In genomic region chr2:108968619-108969018, GRCh38 we compare ENCODE assay signal across 13 cellular contexts. TPM values are rescaled to one million over a fixed set of nuclear protein-coding genes. Genes with fewer than 3 reads are reported as not detected.
A peak's percentile ranks its signal among the peaks of the same experiment; 100 is the strongest.
DNase-seq lines count a peak whose midpoint lies in the region; ATAC-seq, FAIRE-seq and TF ChIP-seq lines count a peak whose summit lies in the region.
"Had no signal": no experiment of that assay in that cellular context is flagged by ENCODE, and none has a peak within 500 bp of the region (broad histone marks: within the 10 kb centered on the region; RNA-seq: fewer than 3 reads in every experiment).

No MANE protein-coding gene starts in this region.

- no peaks in the 10 kb centered on the region for H3K27me3 ChIP-seq in CD4-positive, CD25-positive, alpha-beta regulatory T cell (ENCODE audit: control insufficient read depth, insufficient read depth, low read length)
- H3K27me3 ChIP-seq in K562 (ENCODE audit: control insufficient read depth in 2 of 2, insufficient read depth in 2 of 2, low read length in 2 of 2), result peaks cover 21 to 59% of the 10 kb centered on the region in 2 experiments
- H3K27me3 ChIP-seq in HepG2 (ENCODE audit: control insufficient read depth in 1 of 2, insufficient read depth in 2 of 2, low read length in 2 of 2), result peaks cover 0 to 29% of the 10 kb centered on the region in 2 experiments; a peak in 2 of 5 replicates

- no peaks in the 10 kb centered on the region for H4K20me1 ChIP-seq in K562 (replicated peaks; ENCODE audit: control insufficient read depth, insufficient read depth, low read length)
- no peaks in the 10 kb centered on the region for H4K20me1 ChIP-seq in HepG2 (ENCODE audit: insufficient read depth, low read length)

- no peak overlapping the region for H2AFZ ChIP-seq in K562 (ENCODE audit: low read depth, low read length)
- no peak overlapping the region for H2AFZ ChIP-seq in HepG2 (ENCODE audit: low read length)

- peaks cover 25% of the 10 kb centered on the region for H3K4me1 ChIP-seq in CD4-positive, CD25-positive, alpha-beta regulatory T cell (ENCODE audit: control insufficient read depth, insufficient read depth, low read length, poor library complexity, severe bottlenecking)
- H3K4me1 ChIP-seq in HEK293 (ENCODE audit: control insufficient read depth, insufficient read depth, low read length), result peaks cover 11% of the 10 kb centered on the region
- H3K4me1 ChIP-seq in K562 (replicated peaks in 1 of 2; ENCODE audit: control insufficient read depth in 2 of 2, insufficient read depth in 2 of 2, low read length in 2 of 2), result no peaks in the 10 kb centered on the region
- H3K4me1 ChIP-seq in HepG2 (ENCODE audit: insufficient read depth, low read length), result no peaks in the 10 kb centered on the region

- TF ChIP-seq CTCF in HEK293 (tag by site-specific recombination; IDR thresholded peaks at IDR 0.05), result no peak
- no peak for TF ChIP-seq CTCF in K562 (IDR thresholded peaks at IDR 0.05 in 2 of 3, conservative IDR thresholded peaks at IDR 0.05 in 1 of 3; ENCODE audit: insufficient read depth in 2 of 3, low read depth in 1 of 3, low read length in 3 of 3)
- TF ChIP-seq CTCF in HepG2 (CRISPR knock-in tag; IDR thresholded peaks at IDR 0.05), result no peak
- TF ChIP-seq CTCF in endothelial cell (IDR thresholded peaks at IDR 0.05; ENCODE audit: unreplicated experiment), result no peak

- H3K27ac Mint-ChIP-seq in CD4-positive, CD25-positive, alpha-beta regulatory T cell, result peak overlapping the region; percentile 68 to 84 (median 69)
- H3K27ac Mint-ChIP-seq in endothelial cell (ENCODE audit: unreplicated experiment), result no peak overlapping the region

- FAIRE-seq in K562 (lab: Jason Lieb, UNC), result no peak
- FAIRE-seq in HepG2 (lab: Jason Lieb, UNC), result peak; percentile 40

- no peak overlapping the region for H3K9ac ChIP-seq in K562 (ENCODE audit: insufficient read depth in 1 of 2, low read depth in 2 of 2, low read length in 2 of 2)
- H3K9ac ChIP-seq in HepG2 (ENCODE audit: insufficient read depth, low read depth, low read length), result no peak overlapping the region

- no peaks in the 10 kb centered on the region for H3K36me3 ChIP-seq in CD4-positive, CD25-positive, alpha-beta regulatory T cell (ENCODE audit: control insufficient read depth, insufficient read depth, low read length)
- H3K36me3 ChIP-seq in HEK293 (ENCODE audit: control insufficient read depth in 2 of 2, insufficient read depth in 1 of 2, low read length in 2 of 2) (no peaks in the 10 kb centered on the region), K562 (ENCODE audit: control insufficient read depth, insufficient read depth, low read length) (no peaks in the 10 kb centered on the region), HepG2 (replicated peaks in 1 of 2; ENCODE audit: control insufficient read depth in 1 of 2, insufficient read depth in 2 of 2, low read length in 2 of 2) (no peaks in the 10 kb centered on the region)

- H3K4me3 ChIP-seq in CD4-positive, CD25-positive, alpha-beta regulatory T cell (ENCODE audit: low read depth, low read length), result no peak overlapping the region
- no peak overlapping the region for H3K4me3 ChIP-seq in HEK293 (ENCODE audit: low read depth, low read length)
- no peak overlapping the region for H3K4me3 ChIP-seq in K562
- no peak overlapping the region for H3K4me3 ChIP-seq in HepG2 (replicated peaks in 1 of 3; ENCODE audit: insufficient read depth in 1 of 3, low read depth in 2 of 3, low read length in 3 of 3)

- ATAC-seq in CD4-positive, CD25-positive, alpha-beta regulatory T cell (ENCODE audit: low read depth in 2 of 2), result no peak
- ATAC-seq in K562 (peak; percentile 82), HepG2 (peak; percentile 71), GM18505 (IDR thresholded peaks at IDR 0.05; ENCODE audit: unreplicated experiment) (no peak)

- WGBS in K562 (ENCODE audit: insufficient coverage, low coverage, missing lambda C conversion rate), result 1% methylated on average over 4 of the region's 4 CpGs
- 10% methylated on average over 4 of the region's 4 CpGs for WGBS in HepG2 (ENCODE audit: low lambda C conversion rate)

- POLR2A ChIA-PET in HEK293 (lab: Yijun Ruan, JAX), result no interaction called here
- POLR2A ChIA-PET in K562 (lab: Yijun Ruan, JAX), result interaction anchor here (0.6 to 1.2 kb wide), 3 partner anchors 11 to 41 kb away, joined by 3 to 4 read pairs (median 4); no protein-coding TSS in a partner anchor
- POLR2A ChIA-PET in HepG2 (lab: Yijun Ruan, JAX), result no interaction called here

- no peaks in the 10 kb centered on the region for H3K36me3 Mint-ChIP-seq in CD4-positive, CD25-positive, alpha-beta regulatory T cell
- H3K36me3 Mint-ChIP-seq in endothelial cell (ENCODE audit: low read depth, unreplicated experiment), result no peaks in the 10 kb centered on the region
- H3K36me3 Mint-ChIP-seq: CD4-positive, alpha-beta memory T cell had no signal

- H3K4me2 ChIP-seq in K562 (ENCODE audit: insufficient read depth, low read length) (no peak overlapping the region), HepG2 (ENCODE audit: low read depth, low read length) (no peak overlapping the region)

- intact Hi-C loops in K562 (cut with micrococcal nuclease), result no loop called here
- intact Hi-C loops in HepG2 (cut with micrococcal nuclease; ENCODE audit: unreplicated experiment), result no loop called here

- peaks cover 0 to 90% (median 32%) of the 10 kb centered on the region in 4 donors for H3K4me1 Mint-ChIP-seq in CD4-positive, CD25-positive, alpha-beta regulatory T cell
- no peaks in the 10 kb centered on the region for H3K4me1 Mint-ChIP-seq in endothelial cell (ENCODE audit: unreplicated experiment)

- peaks cover 6% of the 10 kb centered on the region for H3K9me1 ChIP-seq in K562 (ENCODE audit: control insufficient read depth, insufficient read depth, low read length)

- no peaks in the 10 kb centered on the region for H3K9me3 ChIP-seq in CD4-positive, CD25-positive, alpha-beta regulatory T cell (ENCODE audit: control insufficient read depth in 2 of 2, low read length in 2 of 2)
- H3K9me3 ChIP-seq in HEK293 (ENCODE audit: control insufficient read depth, insufficient read depth, low read depth, low read length), result no peaks in the 10 kb centered on the region
- H3K9me3 ChIP-seq in K562 (replicated peaks; ENCODE audit: control insufficient read depth, insufficient read depth, low read depth, low read length), result no peaks in the 10 kb centered on the region
- no peaks in the 10 kb centered on the region for H3K9me3 ChIP-seq in HepG2 (ENCODE audit: low read length)

- TF ChIP-seq RAD21 in K562 (CRISPR knock-in tag; conservative IDR thresholded peaks at IDR 0.05 in 1 of 2, IDR thresholded peaks at IDR 0.05 in 1 of 2), result no peak
- TF ChIP-seq RAD21 in HepG2 (CRISPR knock-in tag; IDR thresholded peaks at IDR 0.05), result no peak

- peaks cover 8% of the 10 kb centered on the region for H3K27me3 Mint-ChIP-seq in CD4-positive, CD25-positive, alpha-beta regulatory T cell
- H3K27me3 Mint-ChIP-seq in endothelial cell (ENCODE audit: unreplicated experiment), result peaks cover 1% of the 10 kb centered on the region
- H3K27me3 Mint-ChIP-seq: CD4-positive, alpha-beta memory T cell had no signal

- no TSS peak for BruUV-seq in K562 (replicated peaks; lab: Mats Ljungman, UMichigan)
- BruUV-seq in HepG2 (replicated peaks; lab: Mats Ljungman, UMichigan), result no TSS peak

- no peak for TF ChIP-seq POLR2A in K562 (conservative IDR thresholded peaks at IDR 0.05)
- TF ChIP-seq POLR2A in HepG2 (IDR thresholded peaks at IDR 0.05; ENCODE audit: insufficient read depth in 1 of 2, low read depth in 2 of 2, low read length in 2 of 2), result no peak
- no peak for TF ChIP-seq POLR2A in GM18505 (IDR thresholded peaks at IDR 0.05; ENCODE audit: borderline replicate concordance, extremely low read depth, insufficient read depth, insufficient read length)

- H3K9me3 Mint-ChIP-seq in CD4-positive, CD25-positive, alpha-beta regulatory T cell, result no peaks in the 10 kb centered on the region
- no peaks in the 10 kb centered on the region for H3K9me3 Mint-ChIP-seq in endothelial cell (ENCODE audit: unreplicated experiment)
- H3K9me3 Mint-ChIP-seq: CD4-positive, alpha-beta memory T cell had no signal

- TF ChIP-seq EP300 in K562 (IDR thresholded peaks at IDR 0.05; ENCODE audit: low read length) (no peak), HepG2 (IDR thresholded peaks at IDR 0.05; ENCODE audit: low read depth in 2 of 2, low read length in 2 of 2) (no peak), HepG2 (CRISPR knock-in tag; IDR thresholded peaks at IDR 0.05; ENCODE audit: borderline replicate concordance) (no peak)

- CTCF ChIA-PET in HEK293 (lab: Yijun Ruan, JAX) (interaction anchor here (0.7 to 1.4 kb wide), 3 partner anchors 20 to 888 kb away, joined by 3 to 7 read pairs (median 4); partner anchors contain the start of gene EDAR), K562 (lab: Yijun Ruan, JAX; ENCODE audit: low intra/inter-chr PET ratio) (no interaction called here), HepG2 (lab: Yijun Ruan, JAX; ENCODE audit: low intra/inter-chr PET ratio, low total read pairs) (no interaction called here)

- H3K4me3 Mint-ChIP-seq in CD4-positive, CD25-positive, alpha-beta regulatory T cell, result no peak overlapping the region
- H3K4me3 Mint-ChIP-seq in endothelial cell (ENCODE audit: unreplicated experiment), result no peak overlapping the region

- in situ Hi-C loops in K562 (cut with MboI) (no loop called here), HepG2 (cut with HindIII; ENCODE audit: extremely low pct_ligation_motif_present, low pct_unique_long_range_greater_than_20kb) (no loop called here)

- H3K27ac ChIP-seq in CD4-positive, CD25-positive, alpha-beta regulatory T cell (ENCODE audit: insufficient read depth, low read length, poor library complexity, severe bottlenecking), result no peak overlapping the region
- H3K27ac ChIP-seq in HEK293 (ENCODE audit: extremely low read depth, low read depth, low read length) (no peak overlapping the region), K562 (ENCODE audit: extremely low read depth, low read depth, low read length) (no peak overlapping the region), HepG2 (ENCODE audit: extremely low read length, insufficient read depth, low read length) (no peak overlapping the region)

- no peaks in the 10 kb centered on the region for H3K79me2 ChIP-seq in K562 (ENCODE audit: control insufficient read depth, insufficient read depth, low read length)
- no peaks in the 10 kb centered on the region for H3K79me2 ChIP-seq in HepG2 (ENCODE audit: insufficient read depth, low read length)

- DNase-seq in CD4-positive, CD25-positive, alpha-beta regulatory T cell, result no peak
- DNase-seq in K562 (ENCODE audit: extremely low read depth in 1 of 4, low spot score in 3 of 4) (peak in 1 of 4 experiments; percentile 27), HepG2 (ENCODE audit: low spot score) (no peak), endothelial cell (ENCODE audit: low spot score) (no peak), NCI-H146 treated with DMSO at 0.1 percent for 48 hours (lab: John Stamatoyannopoulos, UW; ENCODE audit: unreplicated experiment) (no peak), SK-N-DZ (ENCODE audit: low spot score) (no peak)
- DNase-seq: CD4-positive, alpha-beta memory T cell; NCI-H2171; stimulated activated CD4-positive, alpha-beta T cell treated with anti-CD3 and anti-CD28 coated beads, Interleukin-4, amount 100 ng/mL, for 1 hour; T-helper 9 cell had no signal

RNA-seq across cellular contexts. Expression of gene EDAR, which starts 20.4 kb away (rescaled TPM):
- total RNA-seq in CD4-positive, CD25-positive, alpha-beta regulatory T cell, result 3.2 TPM
- polyA plus RNA-seq in CD4-positive, CD25-positive, alpha-beta regulatory T cell, result 1 to 10 TPM; 1.4 to 6.7 (median 2.6) TPM
- not detected in 2 replicates for total RNA-seq in K562 (2011; cell fraction: chromatin; rRNA removed; ENCODE audit: low replicate concordance)
- total RNA-seq in K562 (2011; cell fraction: nucleolus; rRNA removed), result not detected in 2 replicates
- not detected in 2 replicates for total RNA-seq in K562 (2011; cell fraction: nucleoplasm; rRNA removed)
- total RNA-seq in K562 (2014; rRNA removed), result not detected in 2 replicates
- not detected in 2 replicates for total RNA-seq in K562 (2014; rRNA removed; fragmentation: Illumina TruSeq; extraction: Trizol)
- not detected in 2 replicates for total RNA-seq in K562 (2015; rRNA removed; fragmentation: Illumina TruSeq; extraction: Trizol)
- total RNA-seq in K562 (2021), result not detected in 2 replicates
- polyA plus RNA-seq in K562 (2011; rRNA removed), result not detected in 2 replicates
- not detected in 2 replicates for polyA plus RNA-seq in K562 (2011; cell fraction: cytosol; rRNA removed)
- polyA plus RNA-seq in K562 (2011; cell fraction: nucleus; rRNA removed), result not detected in 2 replicates
- polyA plus RNA-seq in K562 (2012), result not detected in 2 replicates
- polyA plus RNA-seq in K562 (2014; fragmentation: Illumina TruSeq; extraction: Trizol), result not detected in 2 replicates
- polyA plus RNA-seq in K562 (2014; fragmentation: Nextera tagmentation; extraction: Ambion mirVana), result not detected
- polyA plus RNA-seq in K562 (2014; rRNA removed), result 0.01 TPM in 1 of 2 replicates, not detected in the other
- not detected in 2 replicates for polyA minus RNA-seq in K562 (2011; rRNA and poly(A)+ RNA removed)
- not detected in 2 replicates for polyA minus RNA-seq in K562 (2011; cell fraction: cytosol; rRNA and poly(A)+ RNA removed)
- not detected in 2 replicates for polyA minus RNA-seq in K562 (2011; cell fraction: nucleus; rRNA and poly(A)+ RNA removed)
- not detected in 2 replicates for total RNA-seq in HepG2 (2016; rRNA removed; fragmentation: Illumina TruSeq; extraction: Trizol)
- not detected in 2 replicates for total RNA-seq in HepG2 (2016; cell fraction: cytosol; rRNA removed; fragmentation: Illumina TruSeq; extraction: Trizol; ENCODE audit: low read depth)
- not detected in 2 replicates for total RNA-seq in HepG2 (2016; cell fraction: insoluble cytoplasmic fraction; rRNA removed; fragmentation: Illumina TruSeq; extraction: Trizol)
- not detected in 2 replicates for total RNA-seq in HepG2 (2016; cell fraction: membrane; rRNA removed; fragmentation: Illumina TruSeq; extraction: Trizol)
- not detected in 2 replicates for total RNA-seq in HepG2 (2016; cell fraction: nucleus; rRNA removed; fragmentation: Illumina TruSeq; extraction: Trizol)
- polyA plus RNA-seq in HepG2 (2011; rRNA removed), result not detected in 2 replicates
- polyA plus RNA-seq in HepG2 (2011; cell fraction: cytosol; rRNA removed), result not detected in 2 replicates
- polyA plus RNA-seq in HepG2 (2011; cell fraction: nucleus; rRNA removed), result not detected in 2 replicates
- polyA plus RNA-seq in HepG2 (2012), result not detected in 2 replicates
- polyA plus RNA-seq in HepG2 (2016; cell fraction: cytosol; fragmentation: Illumina TruSeq; extraction: Trizol; ENCODE audit: low read depth), result not detected in 2 replicates
- polyA plus RNA-seq in HepG2 (2016; cell fraction: insoluble cytoplasmic fraction; fragmentation: Illumina TruSeq; extraction: Trizol; ENCODE audit: low read depth), result not detected in 2 replicates
- not detected in 2 replicates for polyA plus RNA-seq in HepG2 (2016; cell fraction: membrane; fragmentation: Illumina TruSeq; extraction: Trizol; ENCODE audit: low read depth)
- not detected in 2 replicates for polyA plus RNA-seq in HepG2 (2016; cell fraction: nucleus; fragmentation: Illumina TruSeq; extraction: Trizol; ENCODE audit: insufficient read depth, low read depth)
- polyA minus RNA-seq in HepG2 (2011; rRNA and poly(A)+ RNA removed; ENCODE audit: low replicate concordance), result 0.16 TPM in 1 of 2 replicates, not detected in the other
- not detected in 2 replicates for polyA minus RNA-seq in HepG2 (2011; cell fraction: cytosol; rRNA and poly(A)+ RNA removed)
- polyA minus RNA-seq in HepG2 (2011; cell fraction: nucleus; rRNA and poly(A)+ RNA removed), result not detected in 2 replicates
- not detected for total RNA-seq in endothelial cell (ENCODE audit: unreplicated experiment)
- not detected in 2 replicates for polyA plus RNA-seq in SK-N-DZ (2014; cell fraction: cytosol; rRNA removed)
- polyA plus RNA-seq in SK-N-DZ (2014; cell fraction: nucleus; rRNA removed), result not detected in 2 replicates
- total RNA-seq: pulmonary artery endothelial cell had no signal

Comparison
In these comparisons a context has a peak if more than half of its experiments do, and no peak if none do; other contexts are left out.
1. ATAC-seq: peak in K562 (single experiment) and HepG2 (single experiment); none in CD4-positive, CD25-positive, alpha-beta regulatory T cell (0 of 2) and GM18505 (single experiment).